Comparison of ENCODE assay signal across 7 cellular contexts in the genomic region with DNA sequence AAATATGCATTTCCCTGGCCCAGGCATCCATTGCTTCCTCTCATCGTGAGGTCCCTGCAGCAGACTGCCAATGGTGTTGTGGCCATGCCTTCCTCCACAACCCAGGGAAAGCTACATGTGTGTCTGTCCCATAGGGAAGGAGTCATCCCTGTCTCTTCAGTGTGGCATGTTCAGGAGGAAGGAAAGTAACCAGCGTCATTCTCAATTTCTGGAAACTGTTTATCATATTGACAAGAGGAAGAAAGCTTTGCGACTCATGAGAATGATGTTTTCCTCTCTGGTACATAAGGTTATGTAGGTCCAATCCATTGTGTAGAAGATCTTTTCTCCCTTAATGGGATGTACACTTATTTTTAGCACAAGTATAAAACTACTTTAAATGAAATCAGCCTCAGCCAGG.
DNase-seq lines count a peak whose midpoint lies in the region; ATAC-seq, FAIRE-seq and TF ChIP-seq lines count a peak whose summit lies in the region.
"Not testable (repeated sequence)": the region's sequence is repeated elsewhere in the genome, so short reads cannot be mapped to it uniquely, and the experiment has no call there.

No MANE protein-coding gene starts in this region.

- not testable (repeated sequence) for H3K4me3 Mint-ChIP-seq in activated CD4-positive, alpha-beta memory T cell treated with anti-CD3 and anti-CD28 coated beads for 36 hours

- H3K9me1 ChIP-seq in K562 (ENCODE audit: control insufficient read depth, insufficient read depth, low read length): not testable (repeated sequence)

- H3K9me3 ChIP-seq in Loucy (ENCODE audit: insufficient read depth, low read depth, low read length); RWPE2 (ENCODE audit: severe bottlenecking); K562 (replicated peaks; ENCODE audit: control insufficient read depth, insufficient read depth, low read depth, low read length); heart left ventricle; mesodermal cell (ENCODE audit: control insufficient read depth, low read length): not testable (repeated sequence)

- peaks cover 13% of the 10 kb centered on the region for H3K4me1 Mint-ChIP-seq in activated CD4-positive, alpha-beta memory T cell treated with anti-CD3 and anti-CD28 coated beads for 36 hours (ENCODE audit: low read depth)

- CTCF ChIA-PET in activated CD4-positive, alpha-beta memory T cell treated with anti-CD3 and anti-CD28 coated beads for 36 hours (lab: Charles Lee); K562 (lab: Yijun Ruan, JAX; ENCODE audit: low intra/inter-chr PET ratio): not testable (repeated sequence)

- not testable (repeated sequence) for TF ChIP-seq CTCF in Loucy (conservative IDR thresholded peaks at IDR 0.05; ENCODE audit: low read length); RWPE2 (IDR thresholded peaks at IDR 0.05; ENCODE audit: poor library complexity, severe bottlenecking); K562 (IDR thresholded peaks at IDR 0.05 in 2 of 3, conservative IDR thresholded peaks at IDR 0.05 in 1 of 3; ENCODE audit: insufficient read depth in 2 of 3, low read depth in 1 of 3, low read length in 3 of 3); heart left ventricle (IDR thresholded peaks at IDR 0.05)

- FAIRE-seq in K562 (lab: Jason Lieb, UNC): not testable (repeated sequence)

- 0% methylated on average over 2 of the region's 3 CpGs for WGBS in K562 (ENCODE audit: insufficient coverage, low coverage, missing lambda C conversion rate)
- WGBS in heart left ventricle, 4 donors: 43 to 69% (median 56%) methylated on average over 2 of the region's 3 CpGs
- WGBS in mesodermal cell (ENCODE audit: insufficient coverage in 2 of 2), 2 experiments: no CpG with 5 or more reads among the region's 3 CpGs

- H3K9me3 Mint-ChIP-seq in activated CD4-positive, alpha-beta memory T cell treated with anti-CD3 and anti-CD28 coated beads for 36 hours: not testable (repeated sequence)

- not testable (repeated sequence) for H3K79me2 ChIP-seq in ACC112 (ENCODE audit: control insufficient read depth, insufficient read depth, low read length, unreplicated experiment); Loucy (ENCODE audit: insufficient read depth, low read length); K562 (ENCODE audit: control insufficient read depth, insufficient read depth, low read length)

- not testable (repeated sequence) for H3K9me2 ChIP-seq in Loucy (replicated peaks; ENCODE audit: low read depth, low read length)

- not testable (repeated sequence) for TF ChIP-seq RAD21 in K562 (CRISPR knock-in tag; conservative IDR thresholded peaks at IDR 0.05 in 1 of 2, IDR thresholded peaks at IDR 0.05 in 1 of 2)

- H3K9ac ChIP-seq in Loucy (ENCODE audit: low read depth, low read length, poor library complexity, severe bottlenecking): peak overlapping the region; percentile 59
- H3K9ac ChIP-seq in K562 (ENCODE audit: insufficient read depth in 1 of 2, low read depth in 2 of 2, low read length in 2 of 2): not testable (repeated sequence)

- not testable (repeated sequence) for H3K4me3 ChIP-seq in ACC112 (ENCODE audit: low read depth, low read length); Loucy (ENCODE audit: low read length, poor library complexity, severe bottlenecking); RWPE2 (ENCODE audit: severe bottlenecking); K562; heart left ventricle; mesodermal cell (ENCODE audit: extremely low read depth, insufficient read depth, low read length, poor library complexity, severe bottlenecking)

- peak overlapping the region; percentile 70 for H3K27ac Mint-ChIP-seq in activated CD4-positive, alpha-beta memory T cell treated with anti-CD3 and anti-CD28 coated beads for 36 hours

- H2AFZ ChIP-seq in ACC112 (ENCODE audit: low read length, unreplicated experiment); Loucy (ENCODE audit: low read length); K562 (ENCODE audit: low read depth, low read length): not testable (repeated sequence)

- H3K27ac ChIP-seq in ACC112 (ENCODE audit: low read depth, low read length): peak overlapping the region; percentile 57
- peak overlapping the region; percentile 74 for H3K27ac ChIP-seq in RWPE2 (ENCODE audit: poor library complexity, severe bottlenecking)
- not testable (repeated sequence) for H3K27ac ChIP-seq in K562 (ENCODE audit: extremely low read depth, low read depth, low read length)
- peak overlapping the region in 11 of 12 donors; percentile 23 to 82 (median 58) for H3K27ac ChIP-seq in heart left ventricle
- H3K27ac ChIP-seq in mesodermal cell (ENCODE audit: low read depth, low read length, severe bottlenecking): peak overlapping the region; percentile 41

- H3K27me3 ChIP-seq in ACC112 (ENCODE audit: insufficient read depth, low read length); Loucy (ENCODE audit: insufficient read depth, low read length, poor library complexity, severe bottlenecking); RWPE2 (ENCODE audit: insufficient read depth, poor library complexity, severe bottlenecking); K562 (ENCODE audit: control insufficient read depth in 2 of 2, insufficient read depth in 2 of 2, low read length in 2 of 2); heart left ventricle: not testable (repeated sequence)

- H4K20me1 ChIP-seq in Loucy (ENCODE audit: insufficient read depth, low read length, poor library complexity, severe bottlenecking); K562 (replicated peaks; ENCODE audit: control insufficient read depth, insufficient read depth, low read length): not testable (repeated sequence)

- intact Hi-C loops in activated CD4-positive, alpha-beta memory T cell treated with anti-CD3 and anti-CD28 coated beads for 36 hours (cut with micrococcal nuclease); K562 (cut with micrococcal nuclease); heart left ventricle (cut with DNase I): not testable (repeated sequence)

- in situ Hi-C loops in K562 (cut with MboI): not testable (repeated sequence)

- TF ChIP-seq EP300 in K562 (IDR thresholded peaks at IDR 0.05; ENCODE audit: low read length): not testable (repeated sequence)

- H3K4me2 ChIP-seq in Loucy (ENCODE audit: low read depth, low read length, poor library complexity, severe bottlenecking); K562 (ENCODE audit: insufficient read depth, low read length): not testable (repeated sequence)

- not testable (repeated sequence) for H3K36me3 Mint-ChIP-seq in activated CD4-positive, alpha-beta memory T cell treated with anti-CD3 and anti-CD28 coated beads for 36 hours

- not testable (repeated sequence) for TF ChIP-seq POLR2A in K562 (conservative IDR thresholded peaks at IDR 0.05); heart left ventricle (IDR thresholded peaks at IDR 0.05)

- not testable (repeated sequence) for H3K27me3 Mint-ChIP-seq in activated CD4-positive, alpha-beta memory T cell treated with anti-CD3 and anti-CD28 coated beads for 36 hours

- not testable (repeated sequence) for H3F3A ChIP-seq in Loucy (ENCODE audit: low read depth)

- DNase-seq in RWPE2 (ENCODE audit: low spot score); activated CD4-positive, alpha-beta memory T cell treated with anti-CD3 and anti-CD28 coated beads for 36 hours; K562 (ENCODE audit: extremely low read depth in 1 of 4, low spot score in 3 of 4); heart left ventricle: not testable (repeated sequence)

- not testable (repeated sequence) for H3K36me3 ChIP-seq in ACC112 (ENCODE audit: insufficient read depth, low read length); Loucy (ENCODE audit: insufficient read depth, low read length); RWPE2 (ENCODE audit: low read depth); K562 (ENCODE audit: control insufficient read depth, insufficient read depth, low read length); heart left ventricle; mesodermal cell (ENCODE audit: control insufficient read depth, insufficient read depth, low read length)

- not testable (repeated sequence) for ATAC-seq in RWPE2 (ENCODE audit: low read depth); K562; heart left ventricle

- not testable (repeated sequence) for H3K4me1 ChIP-seq in ACC112 (ENCODE audit: control insufficient read depth, insufficient read depth, low read length, unreplicated experiment); RWPE2 (ENCODE audit: insufficient read depth, poor library complexity, severe bottlenecking); K562 (replicated peaks in 1 of 2; ENCODE audit: control insufficient read depth in 2 of 2, insufficient read depth in 2 of 2, low read length in 2 of 2); mesodermal cell (ENCODE audit: control insufficient read depth, insufficient read depth, low read length, poor library complexity, severe bottlenecking)
- peaks cover 21% of the 10 kb centered on the region for H3K4me1 ChIP-seq in Loucy (ENCODE audit: insufficient read depth, low read length, poor library complexity, severe bottlenecking)
- peaks cover 0 to 14% (median 0%) of the 10 kb centered on the region in 12 donors for H3K4me1 ChIP-seq in heart left ventricle

- BruUV-seq in K562 (replicated peaks; lab: Mats Ljungman, UMichigan): not testable (repeated sequence)

- POLR2A ChIA-PET in activated CD4-positive, alpha-beta memory T cell treated with anti-CD3 and anti-CD28 coated beads for 36 hours (lab: Charles Lee); K562 (lab: Yijun Ruan, JAX): not testable (repeated sequence)

TF ChIP-seq in K562, 482 proteins besides CTCF, POLR2A, EP300 and RAD21:
- peak; percentile 19 for TF ChIP-seq MEIS2 (IDR thresholded peaks at IDR 0.05; ENCODE audit: partially characterized antibody)
